6 cellular contexts compared by ENCODE assay signal in genomic region chr12:57092876-57093411, GRCh38. TPM values are rescaled to one million over a fixed set of nuclear protein-coding genes. Genes with fewer than 3 reads are reported as not detected.
DNase-seq lines count a peak whose midpoint lies in the region; ATAC-seq and TF ChIP-seq lines count a peak whose summit lies in the region.

No MANE protein-coding gene starts in this region.

- H3K36me3 ChIP-seq in heart left ventricle (peaks cover 0 to 68% (median 63%) of the 10 kb centered on the region in 9 donors), upper lobe of left lung (peaks cover 22 to 67% (median 56%) of the 10 kb centered on the region in 4 donors)

- TF ChIP-seq CTCF in heart left ventricle (IDR thresholded peaks at IDR 0.05) (no peak), fibroblast of the aortic adventitia (IDR thresholded peaks at IDR 0.05; ENCODE audit: insufficient read depth, low read length) (no peak), upper lobe of left lung (IDR thresholded peaks at IDR 0.05) (no peak)

- TF ChIP-seq POLR2A in heart left ventricle (IDR thresholded peaks at IDR 0.05), result no peak
- no peak for TF ChIP-seq POLR2A in upper lobe of left lung (IDR thresholded peaks at IDR 0.05)

- H3K4me3 ChIP-seq in heart left ventricle (no peak overlapping the region), fibroblast of the aortic adventitia (ENCODE audit: low read depth, low read length) (peak overlapping the region; percentile 39), upper lobe of left lung (no peak overlapping the region)

- ATAC-seq in heart left ventricle (no peak), Right ventricle myocardium inferior (no peak), upper lobe of left lung (ENCODE audit: low FRiP score in 2 of 2) (no peak)

- 82 to 97% (median 91%) methylated on average over 2 to 4 of the region's 4 CpGs for WGBS in heart left ventricle, 4 donors
- 72 to 80% methylated on average over 3 to 4 of the region's 4 CpGs for WGBS in upper lobe of left lung, 2 donors

- H3K27me3 ChIP-seq in heart left ventricle (no peaks in the 10 kb centered on the region), upper lobe of left lung (no peaks in the 10 kb centered on the region)

- H3K4me1 ChIP-seq in heart left ventricle (peaks cover 0 to 59% (median 44%) of the 10 kb centered on the region in 12 donors), upper lobe of left lung (peaks cover 43 to 61% (median 48%) of the 10 kb centered on the region in 4 donors)

- H3K27ac ChIP-seq in heart left ventricle (peak overlapping the region in 10 of 12 donors; percentile 19 to 99 (median 60)), upper lobe of left lung (peak overlapping the region in 3 of 4 donors; percentile 75 to 97 (median 76))

- H3K9me3 ChIP-seq in heart left ventricle, result no peaks in the 10 kb centered on the region
- H3K9me3 ChIP-seq in upper lobe of left lung, result no peaks in the 10 kb centered on the region

- TF ChIP-seq EP300 in upper lobe of left lung (IDR thresholded peaks at IDR 0.05), result no peak

- peak in 1 of 5 donors; percentile 14 for DNase-seq in heart left ventricle
- no peak for DNase-seq in Right ventricle myocardium inferior (ENCODE audit: missing footprints)
- DNase-seq in fibroblast of the aortic adventitia (ENCODE audit: low read depth), result no peak
- no peak for DNase-seq in upper lobe of left lung
- no peak for DNase-seq in stimulated activated CD4-positive, alpha-beta T cell treated with anti-CD3 and anti-CD28 coated beads, Interleukin-1b, Interleukin-23, amount 100 ng/mL, for 48 hours
- no peak for DNase-seq in NCI-H82 treated with DMSO at 0.1 percent for 48 hours (lab: John Stamatoyannopoulos, UW; ENCODE audit: unreplicated experiment)

- intact Hi-C loops in heart left ventricle (cut with DNase I), result loop anchor here in 1 of 10 donors (2.0 kb wide), 1 partner anchor 14 kb away; no protein-coding TSS in a partner anchor
- intact Hi-C loops in Right ventricle myocardium inferior (cut with DNase I), result no loop called here

RNA-seq across cellular contexts. Expression of gene NAB2, which starts 4.0 kb away (rescaled TPM):
- total RNA-seq in heart left ventricle (10 to 100 TPM in 8 of 9 donors, 1 to 10 TPM in 1; 8.7 to 20.3 (median 11.8) TPM), Right ventricle myocardium inferior (9.8 TPM), fibroblast of the aortic adventitia (ENCODE audit: low replicate concordance) (41.8 and 54.2 TPM in 2 replicates), upper lobe of left lung (10 to 100 TPM; 18.1 to 64.9 (median 31.5) TPM)
- polyA plus RNA-seq in heart left ventricle, result 10 to 100 TPM; 10.7 to 30.1 TPM

RNA-seq across cellular contexts. Expression of gene NEMP1, which starts 14.4 kb away (rescaled TPM):
- 10 to 100 TPM in 1 of 9 donors, 1 to 10 TPM in 8; 1.7 to 12.0 (median 3.6) TPM for total RNA-seq in heart left ventricle
- polyA plus RNA-seq in heart left ventricle, result 1 to 10 TPM; 1.4 to 2.2 TPM
- 3.3 TPM for total RNA-seq in Right ventricle myocardium inferior
- total RNA-seq in fibroblast of the aortic adventitia (ENCODE audit: low replicate concordance), result 4.7 and 25.0 TPM in 2 replicates
- total RNA-seq in upper lobe of left lung, result 10 to 100 TPM in 3 of 6 donors, 1 to 10 TPM in 3; 6.2 to 13.6 (median 10.0) TPM

RNA-seq across cellular contexts. Expression of gene STAT6, which starts 18.2 kb away (rescaled TPM):
- 10 to 100 TPM; 31.6 to 87.7 (median 37.6) TPM for total RNA-seq in heart left ventricle
- polyA plus RNA-seq in heart left ventricle, result 10 to 100 TPM; 39.6 to 41.0 TPM
- total RNA-seq in Right ventricle myocardium inferior, result 58.3 TPM
- 89.0 and 102 TPM in 2 replicates for total RNA-seq in fibroblast of the aortic adventitia (ENCODE audit: low replicate concordance)
- total RNA-seq in upper lobe of left lung, result 100 to 1,000 TPM; 123 to 605 (median 251) TPM

RNA-seq across cellular contexts. Expression of gene LRP1, which starts 35.3 kb away (rescaled TPM):
- 100 to 1,000 TPM in 4 of 9 donors, 10 to 100 TPM in 5; 51.5 to 316 (median 71.1) TPM for total RNA-seq in heart left ventricle
- 10 to 100 TPM; 23.0 to 31.5 TPM for polyA plus RNA-seq in heart left ventricle
- 143 TPM for total RNA-seq in Right ventricle myocardium inferior
- 381 and 541 TPM in 2 replicates for total RNA-seq in fibroblast of the aortic adventitia (ENCODE audit: low replicate concordance)
- 100 to 1,000 TPM; 137 to 504 (median 308) TPM for total RNA-seq in upper lobe of left lung

RNA-seq across cellular contexts. Expression of gene MYO1A, which starts 43.0 kb away (rescaled TPM):
- total RNA-seq in heart left ventricle (under 1 TPM in 3 of 9 donors, not detected in 6; 0.06 to 0.77 (median 0.45) TPM), Right ventricle myocardium inferior (not detected), fibroblast of the aortic adventitia (ENCODE audit: low replicate concordance) (0.09 and 3.4 TPM in 2 replicates), upper lobe of left lung (1 to 10 TPM in 2 of 6 donors, under 1 TPM in 3, not detected in 1; under 0.01 to 6.2 (median 0.67) TPM)
- polyA plus RNA-seq in heart left ventricle, result under 1 TPM in 1 of 2 donors, not detected in 1; 0.19 TPM
